Comparison of ENCODE assay signal across 13 cellular contexts in genomic region chr17:61504697-61505096, GRCh38. TPM values are rescaled to one million over a fixed set of nuclear protein-coding genes. Genes with fewer than 3 reads are reported as not detected.
DNase-seq lines count a peak whose midpoint lies in the region; ATAC-seq and TF ChIP-seq lines count a peak whose summit lies in the region.
"Had no signal": no experiment of that assay in that cellular context is flagged by ENCODE, and none has a peak within 500 bp of the region (broad histone marks: within the 10 kb centered on the region; RNA-seq: fewer than 3 reads in every experiment).

No MANE protein-coding gene starts in this region.

- H3K4me1 ChIP-seq in Panc1 (ENCODE audit: control insufficient read depth, insufficient read depth, low read length): peaks cover 18% of the 10 kb centered on the region
- no peaks in the 10 kb centered on the region for H3K4me1 ChIP-seq in ovary (ENCODE audit: insufficient read depth)

- H3K27me3 ChIP-seq in Panc1 (ENCODE audit: control insufficient read depth, insufficient read depth, low read length) (no peaks in the 10 kb centered on the region), ovary (no peaks in the 10 kb centered on the region)

- WGBS in ovary, 3 donors: 11 to 19% (median 12%) methylated on average over 2 of the region's 2 CpGs

- intact Hi-C loops in Panc1 (cut with micrococcal nuclease; ENCODE audit: unreplicated experiment): no loop called here
- intact Hi-C loops in ovary (cut with DNase I): no loop called here

- H3K9me3 ChIP-seq in Panc1 (ENCODE audit: control insufficient read depth, insufficient read depth, low read depth, low read length) (no peaks in the 10 kb centered on the region), ovary (no peaks in the 10 kb centered on the region)

- no peak for TF ChIP-seq EP300 in ovary (IDR thresholded peaks at IDR 0.05)

- TF ChIP-seq POLR2A in ovary (IDR thresholded peaks at IDR 0.05): no peak

- peak; percentile 84 for DNase-seq in ELR (ENCODE audit: low read depth)
- peak; percentile 52 for DNase-seq in Panc1 (ENCODE audit: low read depth, low spot score)
- DNase-seq in epithelial cell of esophagus (ENCODE audit: low read depth): peak; percentile 14
- DNase-seq in skeletal muscle cell (ENCODE audit: low read depth): peak; percentile 66
- no peak for DNase-seq in RWPE1 (ENCODE audit: low spot score)
- DNase-seq in ovary: no peak
- DNase-seq in NCI-H146 treated with DMSO at 0.1 percent for 48 hours (lab: John Stamatoyannopoulos, UW; ENCODE audit: unreplicated experiment): no peak
- DNase-seq: activated T-cell treated with anti-CD3 and anti-CD28 coated beads, Interleukin-2, amount 50 U/mL, for 4 hours; erythroblast; NCI-H524; SHP77 had no signal

- no peaks in the 10 kb centered on the region for H3K36me3 ChIP-seq in Panc1 (ENCODE audit: control insufficient read depth, insufficient read depth, low read length)
- H3K36me3 ChIP-seq in ovary: no peaks in the 10 kb centered on the region

- in situ Hi-C loops in Panc1 (cut with HindIII; ENCODE audit: low pct_unique_long_range_greater_than_20kb, low sequenced_read_pairs): no loop called here

- H3K27ac ChIP-seq in Panc1 (ENCODE audit: low read length) (peak overlapping the region; percentile 54; the same call in 1 of the 2 replicates), RWPE1 (no peak overlapping the region), ovary (no peak overlapping the region)

- BruUV-seq in Panc1 (replicated peaks; lab: Mats Ljungman, UMichigan): no TSS peak

- TF ChIP-seq CTCF in Panc1 (IDR thresholded peaks at IDR 0.05) (no peak), epithelial cell of esophagus (IDR thresholded peaks at IDR 0.05; ENCODE audit: insufficient read depth, low read depth, low read length, missing control alignments) (no peak), RWPE1 (conservative IDR thresholded peaks at IDR 0.05; ENCODE audit: low read depth) (no peak), ovary (IDR thresholded peaks at IDR 0.05) (no peak)

- H3K4me3 ChIP-seq in Panc1 (ENCODE audit: low read depth in 2 of 2, low read length in 2 of 2) (no peak overlapping the region), epithelial cell of esophagus (ENCODE audit: low read length) (no peak overlapping the region), skeletal muscle cell (ENCODE audit: low read depth, low read length) (no peak overlapping the region), ovary (no peak overlapping the region)

- CTCF ChIA-PET in Panc1 (lab: Charles Lee): no interaction called here
- CTCF ChIA-PET in RWPE1 (lab: Yijun Ruan, JAX): interaction anchor here (0.7 kb wide), 1 partner anchor 12 kb away, joined by 3 read pairs; no protein-coding TSS in a partner anchor

- ATAC-seq in Panc1 (peak; percentile 94), GM18517 (IDR thresholded peaks at IDR 0.05; ENCODE audit: unreplicated experiment) (no peak)
- ATAC-seq: activated T-cell treated with anti-CD3 and anti-CD28 coated beads, Interleukin-2, amount 50 U/mL, for 4 hours; natural killer cell treated with Interleukin-12 subunit alpha and Interleukin-12 subunit beta and Interleukin-15 and Interleukin-18, amount 100 ng/mL, for 72 hours had no signal

- POLR2A ChIA-PET in Panc1 (lab: Charles Lee): no interaction called here
- POLR2A ChIA-PET in RWPE1 (lab: Yijun Ruan, JAX; ENCODE audit: low non-redundant PET): no interaction called here

RNA-seq across cellular contexts. Expression of gene TBX4, which starts 52.5 kb away (rescaled TPM):
- total RNA-seq in Panc1 (2021; ENCODE audit: unreplicated experiment): not detected
- 0.19 TPM for polyA plus RNA-seq in Panc1 (2012; ENCODE audit: insufficient read length)
- total RNA-seq in ovary: under 1 TPM in 1 of 7 donors, not detected in 6; 0.18 TPM
- not detected for polyA plus RNA-seq in ovary
- total RNA-seq: activated T-cell treated with anti-CD3 and anti-CD28 coated beads, Interleukin-2, amount 50 U/mL, for 4 hours; natural killer cell treated with Interleukin-12 subunit alpha and Interleukin-12 subunit beta and Interleukin-15 and Interleukin-18, amount 100 ng/mL, for 72 hours had no signal

Comparison
In these comparisons a context has a peak if more than half of its experiments do, and no peak if none do; other contexts are left out.
1. DNase-seq: peak in ELR (single experiment), Panc1 (single experiment), epithelial cell of esophagus (single experiment) and skeletal muscle cell (single experiment); none in RWPE1 (single experiment), ovary (0 of 5) and NCI-H146 treated with DMSO at 0.1 percent for 48 hours (single experiment).